19 cellular contexts compared by ENCODE assay signal in the genomic region with DNA sequence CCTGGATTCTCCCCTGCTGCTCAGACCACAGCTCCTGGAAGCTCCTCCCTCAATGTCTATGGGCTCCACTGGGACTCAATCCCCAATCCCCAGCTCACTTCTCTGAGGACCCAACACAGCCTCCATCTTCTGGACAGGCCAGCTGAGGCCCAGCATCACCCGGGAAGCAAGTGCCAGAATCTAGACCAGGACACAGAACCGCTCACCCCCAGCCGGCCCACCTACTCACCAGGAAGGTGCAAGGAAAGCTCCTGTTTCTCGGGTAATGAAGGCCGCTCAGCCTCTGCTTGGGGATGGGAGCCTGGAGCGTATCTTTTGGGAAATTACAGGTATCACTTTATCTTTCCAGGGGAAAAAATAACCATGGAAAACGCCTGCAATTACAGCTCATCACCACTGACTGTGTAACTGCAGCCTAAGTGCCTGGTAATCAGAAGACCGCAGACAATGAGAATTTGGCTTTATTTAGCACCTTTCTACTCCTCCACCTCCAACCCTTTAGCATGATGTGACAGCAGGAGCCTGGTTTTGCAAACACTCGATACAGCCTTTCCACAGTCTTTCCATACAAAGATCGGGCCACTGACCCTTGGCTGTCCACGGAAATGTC.
"Had no signal": no experiment of that assay in that cellular context is flagged by ENCODE, and none has a peak within 500 bp of the region (broad histone marks: within the 10 kb centered on the region; RNA-seq: fewer than 3 reads in every experiment).

No MANE protein-coding gene starts in this region.

- H3K9me3 Mint-ChIP-seq: activated B cell treated with CpG ODN at 0.5 μM for 24 hours; activated CD4-positive, alpha-beta T cell treated with anti-CD3 and anti-CD28 coated beads, Interleukin-2, amount 10 ng/mL, durations not matched to agents 24 days and 14 days; central memory CD8-positive, alpha-beta T cell; T-helper 1 cell treated with Interleukin-12 subunit alpha and Interleukin-12 subunit beta and Interleukin-4 antibody, amounts not matched to agents 30 μg/mL and 1 μg/mL, for 36 hours had no signal

- H3K27me3 ChIP-seq: brain microvascular endothelial cell, right atrium auricular region had no signal

- H3K4me3 Mint-ChIP-seq: activated B cell treated with CpG ODN at 0.5 μM for 24 hours; activated CD4-positive, alpha-beta T cell treated with anti-CD3 and anti-CD28 coated beads, Interleukin-2, amount 10 ng/mL, durations not matched to agents 24 days and 14 days; central memory CD8-positive, alpha-beta T cell; naive B cell; T-helper 1 cell treated with Interleukin-12 subunit alpha and Interleukin-12 subunit beta and Interleukin-4 antibody, amounts not matched to agents 30 μg/mL and 1 μg/mL, for 36 hours had no signal

- H3K4me1 Mint-ChIP-seq: activated B cell treated with CpG ODN at 0.5 μM for 24 hours; activated CD4-positive, alpha-beta T cell treated with anti-CD3 and anti-CD28 coated beads, Interleukin-2, amount 10 ng/mL, durations not matched to agents 24 days and 14 days; central memory CD8-positive, alpha-beta T cell; naive B cell had no signal

- H3K27ac Mint-ChIP-seq: activated B cell treated with CpG ODN at 0.5 μM for 24 hours; activated CD4-positive, alpha-beta T cell treated with anti-CD3 and anti-CD28 coated beads, Interleukin-2, amount 10 ng/mL, durations not matched to agents 24 days and 14 days; naive B cell; T-helper 1 cell treated with Interleukin-12 subunit alpha and Interleukin-12 subunit beta and Interleukin-4 antibody, amounts not matched to agents 30 μg/mL and 1 μg/mL, for 36 hours had no signal

- H3K27ac ChIP-seq: brain microvascular endothelial cell, heart left ventricle, right atrium auricular region had no signal

- H3K4me1 ChIP-seq: heart left ventricle, right atrium auricular region had no signal

- H3K36me3 ChIP-seq: brain microvascular endothelial cell, heart left ventricle, right atrium auricular region had no signal

- DNase-seq: activated B cell treated with CpG ODN at 0.5 μM for 24 hours; activated CD4-positive, alpha-beta T cell treated with anti-CD3 and anti-CD28 coated beads, Interleukin-2, amount 10 ng/mL, durations not matched to agents 24 days and 14 days; activated naive CD4-positive, alpha-beta T cell treated with Interleukin-2 at 50 U/mL for 16 hours; anterior cingulate cortex; brain microvascular endothelial cell; cortex of kidney; effector memory CD4-positive, alpha-beta T cell; foreskin melanocyte; left colon; naive B cell; stimulated activated CD4-positive, alpha-beta T cell treated with anti-CD3 and anti-CD28 coated beads, Interleukin-15, amount 100 ng/mL, for 24 hours; stimulated activated CD4-positive, alpha-beta T cell treated with anti-CD3 and anti-CD28 coated beads, Interleukin-4, amount 100 ng/mL, for 1 hour; stimulated activated naive CD8-positive, alpha-beta T cell treated with anti-CD3 and anti-CD28 coated beads, Interleukin-15, Interleukin-2, amounts not matched to agents 100 U/mL and 50 U/mL, for 24 hours; trophoblast cell had no signal

- H3K4me3 ChIP-seq: heart left ventricle, lung, right atrium auricular region had no signal

- ATAC-seq: heart left ventricle; left colon; stimulated activated naive CD8-positive, alpha-beta T cell treated with anti-CD3 and anti-CD28 coated beads, Interleukin-15, Interleukin-2, amounts not matched to agents 100 U/mL and 50 U/mL, for 24 hours had no signal

- H3K9me3 ChIP-seq: heart left ventricle had no signal
